In the genomic region with DNA sequence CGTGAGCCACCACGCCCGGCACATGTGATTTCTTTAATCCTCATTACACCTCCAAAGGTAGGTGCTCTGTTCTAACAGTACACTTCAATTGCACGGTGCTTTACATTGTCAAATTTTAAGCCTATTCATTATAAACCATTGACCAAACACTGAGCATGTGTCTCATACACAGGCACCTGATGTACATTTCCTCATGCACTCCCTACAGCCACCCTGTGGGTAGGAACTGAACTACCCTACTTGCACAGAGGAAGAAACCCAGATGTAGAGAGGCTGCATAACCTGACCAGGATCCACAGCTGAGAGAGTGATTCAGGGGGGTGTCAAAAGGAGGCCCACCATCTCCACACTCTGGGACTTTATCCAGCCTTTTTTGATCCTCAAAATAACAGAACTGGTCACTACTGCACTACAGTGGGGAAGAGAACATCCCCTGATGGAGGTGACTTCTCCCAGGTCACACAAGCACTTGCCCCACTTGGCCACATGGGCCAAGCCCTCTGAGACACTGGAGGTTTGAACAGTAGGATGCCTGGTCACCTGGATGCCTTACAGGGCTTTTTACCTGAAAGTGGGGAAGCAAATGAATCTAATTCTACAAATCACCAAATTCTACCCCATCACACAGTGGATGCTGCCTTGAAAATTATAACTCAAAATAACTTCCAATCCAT, we compare ENCODE assay signal across 10 cellular contexts. TPM values are rescaled to one million over a fixed set of nuclear protein-coding genes. Genes with fewer than 3 reads are reported as not detected.
DNase-seq lines count a peak whose midpoint lies in the region; ATAC-seq and TF ChIP-seq lines count a peak whose summit lies in the region.
"Had no signal": no experiment of that assay in that cellular context is flagged by ENCODE, and none has a peak within 500 bp of the region (broad histone marks: within the 10 kb centered on the region; RNA-seq: fewer than 3 reads in every experiment).

No MANE protein-coding gene starts in this region.

- H3K27me3 ChIP-seq in BE2C (no peaks in the 10 kb centered on the region), gastrocnemius medialis (peaks cover 13 to 39% (median 29%) of the 10 kb centered on the region in 3 donors)

- intact Hi-C loops in OCI-LY7 (cut with micrococcal nuclease; ENCODE audit: unreplicated experiment): no loop called here
- intact Hi-C loops in gastrocnemius medialis (cut with DNase I; ENCODE audit: low total_unique reads): no loop called here

- no peak for TF ChIP-seq POLR2A in gastrocnemius medialis (IDR thresholded peaks at IDR 0.05)

- H3K9me2 ChIP-seq in OCI-LY7 (ENCODE audit: insufficient read depth, low read length): no peaks in the 10 kb centered on the region

- H2AFZ ChIP-seq in OCI-LY7 (ENCODE audit: low read length): no peak overlapping the region

- H3K4me3 ChIP-seq in BE2C (ENCODE audit: low read depth, low read length) (no peak overlapping the region), GM12865 (ENCODE audit: low read depth, low read length) (no peak overlapping the region), OCI-LY7 (ENCODE audit: low read depth, low read length, poor library complexity, severe bottlenecking) (no peak overlapping the region), fibroblast of pulmonary artery (replicated peaks; ENCODE audit: low read depth, low read length) (no peak overlapping the region), gastrocnemius medialis (no peak overlapping the region)

- H3K36me3 ChIP-seq in BE2C (no peaks in the 10 kb centered on the region), OCI-LY7 (ENCODE audit: insufficient read depth, low read length) (no peaks in the 10 kb centered on the region), gastrocnemius medialis (no peaks in the 10 kb centered on the region)

- in situ Hi-C loops in gastrocnemius medialis (cut with MboI; ENCODE audit: low sequenced_read_pairs in 4 of 4): loop anchor here (5.0 to 25.0 kb wide), 3 partner anchors 81 to 101 kb away; no protein-coding TSS in a partner anchor

- H3K9me3 ChIP-seq in BE2C (no peaks in the 10 kb centered on the region), OCI-LY7 (ENCODE audit: low read length) (no peaks in the 10 kb centered on the region), gastrocnemius medialis (no peaks in the 10 kb centered on the region)

- H3K4me1 ChIP-seq in BE2C (no peaks in the 10 kb centered on the region), OCI-LY7 (ENCODE audit: insufficient read depth, low read length, poor library complexity, severe bottlenecking) (no peaks in the 10 kb centered on the region), gastrocnemius medialis (no peaks in the 10 kb centered on the region)

- DNase-seq in BE2C (peak; percentile 28), GM12865 (ENCODE audit: low read depth) (peak; percentile 17), OCI-LY7 (ENCODE audit: low spot score) (peak; percentile 22), fibroblast of pulmonary artery (ENCODE audit: low read depth) (no peak), gastrocnemius medialis (no peak), activated T-cell treated with anti-CD3 and anti-CD28 coated beads for 4 hours (no peak), NCI-H446 treated with DMSO at 0.1 percent for 48 hours (lab: John Stamatoyannopoulos, UW) (no peak)
- no peak for DNase-seq in stimulated activated CD8-positive, alpha-beta memory T cell treated with anti-CD3 and anti-CD28 coated beads, Interleukin-4, amount 100 ng/mL, for 48 hours
- DNase-seq: activated CD4-positive, CD25-positive, alpha-beta regulatory T cell treated with anti-CD3 and anti-CD28 coated beads, Interleukin-2, amount 50 U/mL, for 72 hours; activated naive CD4-positive, alpha-beta T cell treated with anti-CD3 and anti-CD28 coated beads for 36 hours had no signal

- H3K4me2 ChIP-seq in OCI-LY7 (ENCODE audit: low read length): no peak overlapping the region

- ATAC-seq in gastrocnemius medialis: no peak

- H3K27ac ChIP-seq in OCI-LY7 (ENCODE audit: low read depth, low read length, poor library complexity, severe bottlenecking) (no peak overlapping the region), gastrocnemius medialis (no peak overlapping the region)

- peak; percentile 52 for TF ChIP-seq CTCF in BE2C (IDR thresholded peaks at IDR 0.05; ENCODE audit: low read depth, low read length)
- no peak for TF ChIP-seq CTCF in GM12865 (IDR thresholded peaks at IDR 0.05; ENCODE audit: insufficient read depth, low read depth, low read length, missing control alignments)
- TF ChIP-seq CTCF in OCI-LY7 (conservative IDR thresholded peaks at IDR 0.05; ENCODE audit: low read length): peak; percentile 40
- peak; percentile 8 for TF ChIP-seq CTCF in fibroblast of pulmonary artery (IDR thresholded peaks at IDR 0.05; ENCODE audit: low read length, missing control alignments)
- no peak for TF ChIP-seq CTCF in gastrocnemius medialis (IDR thresholded peaks at IDR 0.05 in 4 of 5, conservative IDR thresholded peaks at IDR 0.05 in 1 of 5)

- H4K20me1 ChIP-seq in OCI-LY7 (ENCODE audit: insufficient read depth, low read length): no peaks in the 10 kb centered on the region

- CTCF ChIA-PET in OCI-LY7 (lab: Charles Lee; ENCODE audit: unreplicated experiment): no interaction called here

- no TSS peak for BruUV-seq in OCI-LY7 (replicated peaks; lab: Mats Ljungman, UMichigan)

- no peaks in the 10 kb centered on the region for H3K79me2 ChIP-seq in OCI-LY7 (ENCODE audit: insufficient read depth, low read depth, low read length)

- POLR2A ChIA-PET in OCI-LY7 (lab: Charles Lee): interaction anchor here (0.6 kb wide), 2 partner anchors 137 to 497 kb away, joined by 3 read pairs; no protein-coding TSS in a partner anchor

RNA-seq across cellular contexts. Expression of a gene that starts 6.9 kb away (rescaled TPM):
- polyA plus RNA-seq in BE2C (2012; ENCODE audit: insufficient read depth, insufficient read length, low read depth): 38.5 TPM
- not detected in 2 replicates for total RNA-seq in OCI-LY7 (2014; rRNA removed; shearing (Covaris generic))
- not detected in 2 replicates for total RNA-seq in OCI-LY7 (2022)
- total RNA-seq in gastrocnemius medialis: not detected

RNA-seq across cellular contexts. Expression of a gene that starts 55.2 kb away (rescaled TPM):
- 3.7 TPM for polyA plus RNA-seq in BE2C (2012; ENCODE audit: insufficient read depth, insufficient read length, low read depth)
- 27.8 and 48.2 TPM in 2 replicates for total RNA-seq in OCI-LY7 (2014; rRNA removed; shearing (Covaris generic))
- total RNA-seq in OCI-LY7 (2022) (63.6 and 67.9 TPM in 2 replicates), gastrocnemius medialis (under 1 TPM in 1 of 4 donors, not detected in 3; 0.22 TPM)

Comparison
In these comparisons a context has a peak if more than half of its experiments do, and no peak if none do; other contexts are left out.
1. DNase-seq: peak in BE2C (single experiment), GM12865 (single experiment) and OCI-LY7 (single experiment); none in fibroblast of pulmonary artery (single experiment), gastrocnemius medialis (0 of 2), activated T-cell treated with anti-CD3 and anti-CD28 coated beads for 4 hours (single experiment), NCI-H446 treated with DMSO at 0.1 percent for 48 hours (single experiment) and stimulated activated CD8-positive, alpha-beta memory T cell treated with anti-CD3 and anti-CD28 coated beads, Interleukin-4, amount 100 ng/mL, for 48 hours (single experiment).
2. CTCF ChIP-seq: peak in BE2C (single experiment), OCI-LY7 (single experiment) and fibroblast of pulmonary artery (single experiment); none in GM12865 (single experiment) and gastrocnemius medialis (0 of 5).
3. RNA of a gene that starts 55.2 kb away (total RNA-seq): 27.8 to 67.9 TPM in OCI-LY7; 0.22 TPM in gastrocnemius medialis; every median in the first group is over 10 times any median in the second.